8 cellular contexts compared by ENCODE assay signal in the genomic region with DNA sequence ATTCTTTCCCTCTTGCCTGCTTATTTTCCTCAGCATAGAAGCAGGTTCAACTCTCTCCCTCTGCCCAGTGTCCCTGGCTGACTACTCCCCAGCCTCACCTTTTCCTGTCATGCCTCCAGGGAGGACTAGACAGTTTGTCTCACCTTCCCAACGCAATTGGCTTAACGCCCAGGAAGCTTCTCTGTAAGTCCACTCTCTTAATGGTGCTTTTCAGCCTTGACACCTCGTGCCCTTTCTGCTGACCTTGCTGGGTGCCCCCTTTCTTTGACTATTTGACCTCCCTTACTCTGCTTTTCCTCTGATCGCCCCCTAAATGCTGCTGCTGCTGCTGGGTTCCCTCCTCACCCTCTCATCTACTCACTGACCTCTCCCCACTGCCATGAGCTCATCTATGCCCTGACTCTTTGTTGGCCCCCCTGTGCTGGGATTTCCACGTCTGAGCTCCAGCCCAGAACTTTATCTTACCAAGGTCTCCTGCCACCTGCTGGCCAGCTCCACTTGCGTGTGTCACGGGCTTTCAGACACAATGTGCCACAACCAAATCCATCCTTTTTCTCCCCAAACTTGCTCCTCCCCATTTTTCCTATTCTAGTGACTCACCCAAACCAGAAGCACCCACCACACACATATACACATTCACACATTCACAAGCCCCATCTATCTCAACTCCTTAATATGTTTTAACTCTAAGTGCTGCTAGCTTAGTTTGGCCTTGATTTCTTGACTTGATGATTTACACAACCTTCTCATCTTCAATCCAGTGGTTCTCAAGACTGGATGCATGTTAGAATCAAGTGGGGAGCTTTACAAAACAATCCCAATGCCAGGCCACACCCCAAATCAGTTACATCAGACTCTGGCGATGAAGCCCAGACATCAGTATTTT. TPM values are rescaled to one million over a fixed set of nuclear protein-coding genes. Genes with fewer than 3 reads are reported as not detected.
A peak's percentile ranks its signal among the peaks of the same experiment; 100 is the strongest.
DNase-seq lines count a peak whose midpoint lies in the region; ATAC-seq and TF ChIP-seq lines count a peak whose summit lies in the region.

No MANE protein-coding gene starts in this region.

- no peak overlapping the region for H3K4me3 ChIP-seq in brain microvascular endothelial cell (ENCODE audit: low read depth, low read length)

- in situ Hi-C loops in brain microvascular endothelial cell (cut with HindIII; ENCODE audit: low pct_ligation_motif_present, low sequenced_read_pairs) = no loop called here

- no peak overlapping the region for H3K27ac ChIP-seq in brain microvascular endothelial cell

- CTCF ChIA-PET in Calu3 (lab: Charles Lee) = interaction anchor here (0.5 to 1.1 kb wide), 7 partner anchors 9 to 1501 kb away, joined by 3 to 6 read pairs (median 4); no protein-coding TSS in a partner anchor

- no peaks in the 10 kb centered on the region for H3K9me3 ChIP-seq in T-helper 17 cell (ENCODE audit: control insufficient read depth, low read length, poor library complexity, severe bottlenecking)

- BruUV-seq in Calu3 (replicated peaks; lab: Mats Ljungman, UMichigan) = no TSS peak

- DNase-seq in Calu3 (peak; percentile 46), HuH-7 (ENCODE audit: low spot score) (peak; percentile 65), T-helper 17 cell (peak in 1 of 3 donors; percentile 24), brain microvascular endothelial cell (peak; percentile 68), left colon (peak in 1 of 2 donors; percentile 64)
- peak; percentile 20 for DNase-seq in stimulated activated CD8-positive, alpha-beta memory T cell treated with anti-CD3 and anti-CD28 coated beads, Interleukin-15, amount 100 ng/mL, for 1 hour (ENCODE audit: low read depth)

- peak; percentile 66 for ATAC-seq in T-helper 17 cell
- ATAC-seq in left colon = peak; percentile 46
- no peak for ATAC-seq in GM18873 (IDR thresholded peaks at IDR 0.05; ENCODE audit: low FRiP score, unreplicated experiment)
- ATAC-seq in HG02938 (IDR thresholded peaks at IDR 0.05; ENCODE audit: unreplicated experiment) = no peak

- intact Hi-C loops in Calu3 (cut with micrococcal nuclease; ENCODE audit: unreplicated experiment) (loop anchor here (1.0 kb wide), 1 partner anchor 500 kb away; no protein-coding TSS in a partner anchor), left colon (cut with DNase I, micrococcal nuclease) (no loop called here)

- H3K27ac Mint-ChIP-seq in Calu3 (ENCODE audit: unreplicated experiment) (no peak overlapping the region), T-helper 17 cell (peak overlapping the region; percentile 79)

- H3K36me3 Mint-ChIP-seq in Calu3 (ENCODE audit: insufficient read depth, unreplicated experiment) (no peaks in the 10 kb centered on the region), T-helper 17 cell (ENCODE audit: low read depth) (peaks cover 6% of the 10 kb centered on the region)

- peak; percentile 18 for TF ChIP-seq CTCF in Calu3 (IDR thresholded peaks at IDR 0.05; ENCODE audit: unreplicated experiment)
- TF ChIP-seq CTCF in brain microvascular endothelial cell (IDR thresholded peaks at IDR 0.05; ENCODE audit: low read depth, low read length, missing control alignments) = peak; percentile 87

- H3K27me3 Mint-ChIP-seq in Calu3 (ENCODE audit: unreplicated experiment) (peaks cover 71% of the 10 kb centered on the region), T-helper 17 cell (peaks cover 29% of the 10 kb centered on the region)

- H3K27me3 ChIP-seq in brain microvascular endothelial cell (replicated peaks) = peaks cover 11% of the 10 kb centered on the region

- H3K9me3 Mint-ChIP-seq in Calu3 (ENCODE audit: low read depth, unreplicated experiment) = no peaks in the 10 kb centered on the region

- no peak overlapping the region for H3K4me3 Mint-ChIP-seq in Calu3 (ENCODE audit: low read depth, unreplicated experiment)
- peak overlapping the region; percentile 36 for H3K4me3 Mint-ChIP-seq in T-helper 17 cell

- H3K36me3 ChIP-seq in brain microvascular endothelial cell (replicated peaks) = no peaks in the 10 kb centered on the region

- H3K4me1 Mint-ChIP-seq in Calu3 (ENCODE audit: low read depth, unreplicated experiment) (peaks cover 5% of the 10 kb centered on the region), T-helper 17 cell (peaks cover 17% of the 10 kb centered on the region)

RNA-seq across cellular contexts. Expression of a gene that starts 16.6 kb away (rescaled TPM):
- not detected in 2 replicates for total RNA-seq in Calu3 (2022)
- total RNA-seq in T-helper 17 cell = not detected
- total RNA-seq in left colon = not detected

RNA-seq across cellular contexts. Expression of a gene that starts 19.1 kb away (rescaled TPM):
- total RNA-seq in Calu3 (2022) = 13.7 and 15.8 TPM in 2 replicates
- 10 to 100 TPM; 73.5 to 93.6 TPM for total RNA-seq in T-helper 17 cell
- total RNA-seq in left colon = 10 to 100 TPM; 49.3 to 79.8 TPM

Comparison
In these comparisons a context has a peak if more than half of its experiments do, and no peak if none do; other contexts are left out.
1. ATAC-seq: peak in T-helper 17 cell (single experiment) and left colon (single experiment); none in GM18873 (single experiment) and HG02938 (single experiment).